20 cellular contexts compared by ENCODE assay signal in the genomic region with DNA sequence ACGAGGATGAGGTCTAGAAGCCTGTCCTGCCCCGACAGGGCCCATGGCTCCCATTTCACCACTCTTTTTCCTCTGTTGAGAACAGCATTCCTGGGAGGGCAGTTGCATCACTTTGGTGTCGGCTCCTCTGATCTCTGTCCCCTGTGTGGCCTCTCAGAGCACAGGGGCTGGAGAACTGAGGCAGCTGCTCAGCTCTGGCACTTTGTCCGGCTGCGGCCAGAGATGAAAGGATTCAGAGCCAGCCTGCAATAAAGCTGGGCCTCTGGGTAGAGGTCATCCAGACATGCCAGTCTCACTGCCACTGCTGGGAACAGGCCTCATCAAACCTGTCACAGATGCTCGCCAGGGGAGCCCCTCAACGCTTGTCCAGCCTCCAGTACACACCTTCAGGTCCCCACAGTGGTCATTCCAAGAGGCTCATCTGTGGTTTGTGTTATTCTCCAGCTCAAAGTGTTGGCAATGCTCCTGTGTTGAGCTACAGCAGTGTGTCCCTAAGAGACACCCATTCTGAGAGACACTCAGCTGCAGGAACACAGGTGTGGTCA. TPM values are rescaled to one million over a fixed set of nuclear protein-coding genes. Genes with fewer than 3 reads are reported as not detected.
A peak's percentile ranks its signal among the peaks of the same experiment; 100 is the strongest.
DNase-seq lines count a peak whose midpoint lies in the region; ATAC-seq, FAIRE-seq and TF ChIP-seq lines count a peak whose summit lies in the region.
"Had no signal": no experiment of that assay in that cellular context is flagged by ENCODE, and none has a peak within 500 bp of the region (broad histone marks: within the 10 kb centered on the region; RNA-seq: fewer than 3 reads in every experiment).

No MANE protein-coding gene starts in this region.

- CTCF ChIA-PET in Caco-2 (lab: Charles Lee), result interaction anchor here (0.6 to 1.3 kb wide), 2 partner anchors 12 to 224 kb away, joined by 3 to 7 read pairs; a partner anchor contains a TSS

- H3K36me3 ChIP-seq in Caco-2 (ENCODE audit: control insufficient read depth, insufficient read depth, low read length), result no peaks in the 10 kb centered on the region
- no peaks in the 10 kb centered on the region for H3K36me3 ChIP-seq in kidney (ENCODE audit: control insufficient read depth in 1 of 2, insufficient read depth in 2 of 2, low read length in 2 of 2)
- H3K36me3 ChIP-seq: ascending aorta had no signal

- no peaks in the 10 kb centered on the region for H3K9me3 ChIP-seq in Caco-2
- H3K9me3 ChIP-seq in kidney (ENCODE audit: control insufficient read depth in 1 of 2, low read length in 2 of 2), result no peaks in the 10 kb centered on the region
- H3K9me3 ChIP-seq: ascending aorta, SK-N-SH had no signal

- no peak for FAIRE-seq in kidney (lab: Jason Lieb, UNC)
- FAIRE-seq: colon, D721Med, endometrium had no signal

- peak overlapping the region; percentile 93 for H3K27ac Mint-ChIP-seq in Caco-2 (ENCODE audit: unreplicated experiment)
- peak overlapping the region; percentile 27 for H3K27ac Mint-ChIP-seq in neural crest cell (ENCODE audit: unreplicated experiment)
- H3K27ac Mint-ChIP-seq in CD14-positive monocyte, result no peak overlapping the region
- H3K27ac Mint-ChIP-seq: activated CD4-positive, alpha-beta T cell treated with anti-CD3 and anti-CD28 coated beads for 36 hours; memory B cell had no signal

- H3K4me1 ChIP-seq in Caco-2, result peaks cover 48% of the 10 kb centered on the region
- H3K4me1 ChIP-seq in kidney (ENCODE audit: control insufficient read depth in 1 of 2, insufficient read depth in 1 of 2, low read depth in 1 of 2, low read length in 2 of 2), result peaks cover 0 to 9% of the 10 kb centered on the region in 2 donors
- H3K4me1 ChIP-seq: ascending aorta had no signal

- intact Hi-C loops in Caco-2 (cut with micrococcal nuclease; ENCODE audit: unreplicated experiment) (loop anchor here (1.0 kb wide), 1 partner anchor 12 kb away; no protein-coding TSS in a partner anchor), kidney (cut with DNase I) (no loop called here), CD14-positive monocyte (cut with micrococcal nuclease) (no loop called here)

- H3K4me3 ChIP-seq in Caco-2 (ENCODE audit: low read depth, low read length) (no peak overlapping the region), kidney (ENCODE audit: low read length in 2 of 2) (no peak overlapping the region)
- H3K4me3 ChIP-seq: ascending aorta had no signal

- no peak overlapping the region for H3K27ac ChIP-seq in kidney (ENCODE audit: low read depth in 2 of 2, low read length in 2 of 2)
- H3K27ac ChIP-seq: ascending aorta had no signal

- H3K27me3 Mint-ChIP-seq in Caco-2 (ENCODE audit: insufficient read depth, unreplicated experiment), result no peaks in the 10 kb centered on the region
- H3K27me3 Mint-ChIP-seq in neural crest cell (ENCODE audit: low read depth), result no peaks in the 10 kb centered on the region
- H3K27me3 Mint-ChIP-seq in CD14-positive monocyte (ENCODE audit: low read depth in 3 of 3), result peaks cover 0 to 10% (median 8%) of the 10 kb centered on the region in 3 donors

- H3K9me3 Mint-ChIP-seq in Caco-2 (ENCODE audit: unreplicated experiment) (no peaks in the 10 kb centered on the region), neural crest cell (no peaks in the 10 kb centered on the region), CD14-positive monocyte (no peaks in the 10 kb centered on the region)
- H3K9me3 Mint-ChIP-seq: memory B cell had no signal

- H3K4me3 Mint-ChIP-seq in Caco-2 (ENCODE audit: unreplicated experiment) (peak overlapping the region; percentile 29), neural crest cell (no peak overlapping the region), CD14-positive monocyte (no peak overlapping the region)
- H3K4me3 Mint-ChIP-seq: activated CD4-positive, alpha-beta T cell treated with anti-CD3 and anti-CD28 coated beads for 36 hours; memory B cell had no signal

- no peak for ATAC-seq in HG03095 (IDR thresholded peaks at IDR 0.05; ENCODE audit: unreplicated experiment)
- ATAC-seq: activated CD4-positive, alpha-beta T cell treated with anti-CD3 and anti-CD28 coated beads for 36 hours had no signal

- peaks cover 56% of the 10 kb centered on the region for H3K4me1 Mint-ChIP-seq in Caco-2 (ENCODE audit: low read depth, unreplicated experiment)
- H3K4me1 Mint-ChIP-seq in neural crest cell, result peaks cover 46% of the 10 kb centered on the region
- H3K4me1 Mint-ChIP-seq in CD14-positive monocyte, result no peaks in the 10 kb centered on the region
- H3K4me1 Mint-ChIP-seq: activated CD4-positive, alpha-beta T cell treated with anti-CD3 and anti-CD28 coated beads for 36 hours; memory B cell had no signal

- H3K9ac ChIP-seq in kidney (ENCODE audit: low read length in 2 of 2), result no peak overlapping the region
- H3K9ac ChIP-seq: SK-N-SH had no signal

- H3K27me3 ChIP-seq in Caco-2 (replicated peaks; ENCODE audit: control insufficient read depth, insufficient read depth, low read length), result no peaks in the 10 kb centered on the region
- H3K27me3 ChIP-seq: ascending aorta had no signal

- DNase-seq in Caco-2 (peak; percentile 90 to 94), amniotic epithelial cell (ENCODE audit: low read depth) (peak; percentile 61), kidney (peak; percentile 78), neural crest cell (ENCODE audit: low read depth, low spot score) (no peak), CD14-positive monocyte (ENCODE audit: low spot score) (no peak), DMS 273 (lab: John Stamatoyannopoulos, UW; ENCODE audit: unreplicated experiment) (no peak), COR-L47 (lab: John Stamatoyannopoulos, UW) (no peak)
- DNase-seq: activated CD4-positive, alpha-beta T cell treated with anti-CD3 and anti-CD28 coated beads for 36 hours; activated gamma-delta T cell treated with Interleukin-2 at 50 U/mL for 16 hours; NCI-H1048; NCI-H2107; NCI-H524; SK-N-SH; stimulated activated CD4-positive, alpha-beta T cell treated with anti-CD3 and anti-CD28 coated beads, Interleukin-2, amount 100 ng/mL, for 48 hours had no signal

- peaks cover 12% of the 10 kb centered on the region for H3K36me3 Mint-ChIP-seq in Caco-2 (ENCODE audit: insufficient read depth, unreplicated experiment)
- H3K36me3 Mint-ChIP-seq in neural crest cell (ENCODE audit: low read depth), result no peaks in the 10 kb centered on the region
- no peaks in the 10 kb centered on the region for H3K36me3 Mint-ChIP-seq in CD14-positive monocyte
- H3K36me3 Mint-ChIP-seq: memory B cell had no signal

- TF ChIP-seq CTCF in Caco-2 (IDR thresholded peaks at IDR 0.05; ENCODE audit: insufficient read depth in 1 of 2, low read depth in 1 of 2, low read length in 1 of 2, severe bottlenecking in 1 of 2, unreplicated experiment in 1 of 2), result no peak
- no peak for TF ChIP-seq CTCF in kidney (IDR thresholded peaks at IDR 0.05; ENCODE audit: borderline replicate concordance, extremely low read depth, insufficient read depth)
- TF ChIP-seq CTCF in neural crest cell (conservative IDR thresholded peaks at IDR 0.05), result no peak
- no peak for TF ChIP-seq CTCF in CD14-positive monocyte (IDR thresholded peaks at IDR 0.05)

- POLR2A ChIA-PET in Caco-2 (lab: Charles Lee), result interaction anchor here (0.6 to 1.4 kb wide), 5 partner anchors 9 to 60 kb away, joined by 3 to 12 read pairs (median 4); a partner anchor contains a TSS

- no TSS peak for BruUV-seq in Caco-2 (replicated peaks; lab: Mats Ljungman, UMichigan)

RNA-seq across cellular contexts. Expression of a gene that starts 13.1 kb away (rescaled TPM):
- total RNA-seq in Caco-2 (2022) (61.6 and 64.4 TPM in 2 replicates), kidney (58.3 TPM), neural crest cell (47.2 and 53.7 TPM in 2 replicates)
- polyA plus RNA-seq in kidney (ENCODE audit: insufficient read depth, low read depth, low replicate concordance) (6.7 TPM), CD14-positive monocyte (10 to 100 TPM in 1 of 2 donors, 1 to 10 TPM in 1; 2.8 to 10.2 TPM)

Comparison
In these comparisons a context has a peak if more than half of its experiments do, and no peak if none do; other contexts are left out.
1. DNase-seq: peak in Caco-2 (2 of 2), amniotic epithelial cell (single experiment) and kidney (single experiment); none in neural crest cell (single experiment), CD14-positive monocyte (single experiment), DMS 273 (single experiment) and COR-L47 (single experiment).
2. H3K27ac Mint-ChIP-seq: peak in Caco-2 (single experiment) and neural crest cell (single experiment); none in CD14-positive monocyte (0 of 7).